ENCODE assay signal across 25 cellular contexts in the genomic region with DNA sequence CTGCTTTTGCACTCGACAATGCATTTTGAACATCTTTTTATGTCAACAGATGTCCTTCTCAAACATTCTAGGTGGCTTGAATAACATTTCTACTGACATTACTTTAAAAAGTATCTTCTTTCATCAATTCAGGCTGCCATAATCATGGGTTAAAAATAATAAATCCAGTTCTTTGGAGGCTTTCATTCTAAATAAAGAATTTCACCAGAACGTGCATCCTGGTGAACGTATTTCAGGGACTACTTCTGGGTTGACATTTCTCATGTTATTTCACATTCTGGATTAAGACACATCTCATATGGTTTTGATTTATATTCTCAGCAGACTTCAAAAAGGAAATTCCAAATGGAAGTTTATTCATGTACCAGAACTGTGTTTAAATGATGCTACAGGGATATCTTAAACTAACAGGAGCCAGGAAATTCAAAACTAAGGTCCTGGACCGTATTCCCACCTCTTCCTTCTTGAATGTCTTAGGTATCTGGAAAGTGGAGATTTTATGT.
"Had no signal": no experiment of that assay in that cellular context is flagged by ENCODE, and none has a peak within 500 bp of the region (broad histone marks: within the 10 kb centered on the region; RNA-seq: fewer than 3 reads in every experiment).

No MANE protein-coding gene starts in this region.

- H3K27ac ChIP-seq: left lung, neutrophil, psoas muscle, thoracic aorta had no signal

- H3K9me3 ChIP-seq: left lung, neutrophil, pancreas, psoas muscle, right atrium auricular region, spleen, thoracic aorta had no signal

- H3K36me3 Mint-ChIP-seq: activated CD4-positive, alpha-beta memory T cell treated with anti-CD3 and anti-CD28 coated beads for 36 hours; activated naive CD8-positive, alpha-beta T cell treated with anti-CD3 and anti-CD28 coated beads for 36 hours; immature natural killer cell; natural killer cell treated with Interleukin-12 subunit alpha and Interleukin-12 subunit beta and Interleukin-15 and Interleukin-18, amount 100 ng/mL, for 72 hours had no signal

- H3K27me3 ChIP-seq: left lung, neutrophil, pancreas, right atrium auricular region, spleen had no signal

- DNase-seq: activated CD4-positive, alpha-beta memory T cell treated with anti-CD3 and anti-CD28 coated beads for 36 hours; activated CD4-positive, alpha-beta T cell treated with anti-CD3 and anti-CD28 coated beads for 4 hours; activated CD4-positive, CD25-positive, alpha-beta regulatory T cell; activated naive CD4-positive, alpha-beta T cell treated with Interleukin-2 at 50 U/mL for 16 hours; activated naive CD8-positive, alpha-beta T cell treated with anti-CD3 and anti-CD28 coated beads for 36 hours; activated T-cell treated with anti-CD3 and anti-CD28 coated beads, Interleukin-2, amount 50 U/mL, for 48 hours; amniotic stem cell; cerebellar nuclear complex; effector CD4-positive, alpha-beta T cell; immature natural killer cell; kidney glomerular epithelial cell; left lung; mammary epithelial cell; pancreas; psoas muscle; spleen; stimulated activated CD4-positive, alpha-beta T cell treated with anti-CD3 and anti-CD28 coated beads, Interleukin-4, amount 100 ng/mL, for 1 hour; stimulated activated naive CD4-positive, alpha-beta T cell; T1000 had no signal

- H3K4me1 Mint-ChIP-seq: activated naive CD8-positive, alpha-beta T cell treated with anti-CD3 and anti-CD28 coated beads for 36 hours; immature natural killer cell had no signal

- H3K4me1 ChIP-seq: left lung, spleen had no signal

- H3K9me3 Mint-ChIP-seq: activated CD4-positive, alpha-beta memory T cell treated with anti-CD3 and anti-CD28 coated beads for 36 hours; activated naive CD8-positive, alpha-beta T cell treated with anti-CD3 and anti-CD28 coated beads for 36 hours; natural killer cell treated with Interleukin-12 subunit alpha and Interleukin-12 subunit beta and Interleukin-15 and Interleukin-18, amount 100 ng/mL, for 72 hours; T-helper 1 cell treated with Interleukin-12 subunit alpha and Interleukin-12 subunit beta and Interleukin-4 antibody, amounts not matched to agents 30 μg/mL and 1 μg/mL, for 36 hours had no signal

- H3K4me3 ChIP-seq: left lung, pancreas, psoas muscle, right atrium auricular region, spleen, thoracic aorta had no signal

- H3K27me3 Mint-ChIP-seq: type B pancreatic cell had no signal

- H3K36me3 ChIP-seq: left lung, neutrophil, pancreas, right atrium auricular region, spleen, thoracic aorta had no signal

- H3K4me3 Mint-ChIP-seq: activated CD4-positive, alpha-beta memory T cell treated with anti-CD3 and anti-CD28 coated beads for 36 hours; activated naive CD8-positive, alpha-beta T cell treated with anti-CD3 and anti-CD28 coated beads for 36 hours; immature natural killer cell; natural killer cell treated with Interleukin-12 subunit alpha and Interleukin-12 subunit beta and Interleukin-15 and Interleukin-18, amount 100 ng/mL, for 72 hours; T-helper 1 cell treated with Interleukin-12 subunit alpha and Interleukin-12 subunit beta and Interleukin-4 antibody, amounts not matched to agents 30 μg/mL and 1 μg/mL, for 36 hours; type B pancreatic cell had no signal

- H3K27ac Mint-ChIP-seq: activated CD4-positive, alpha-beta memory T cell treated with anti-CD3 and anti-CD28 coated beads for 36 hours; activated naive CD8-positive, alpha-beta T cell treated with anti-CD3 and anti-CD28 coated beads for 36 hours; immature natural killer cell; natural killer cell treated with Interleukin-12 subunit alpha and Interleukin-12 subunit beta and Interleukin-15 and Interleukin-18, amount 100 ng/mL, for 72 hours; T-helper 1 cell treated with Interleukin-12 subunit alpha and Interleukin-12 subunit beta and Interleukin-4 antibody, amounts not matched to agents 30 μg/mL and 1 μg/mL, for 36 hours; type B pancreatic cell had no signal
